ENCODE assay signal across 7 cellular contexts in genomic region chr17:1108810-1109605, GRCh38.
A peak's percentile ranks its signal among the peaks of the same experiment; 100 is the strongest.
DNase-seq lines count a peak whose midpoint lies in the region; ATAC-seq and FAIRE-seq lines count a peak whose summit lies in the region.

No MANE protein-coding gene starts in this region.

- peak overlapping the region; percentile 84 for H3K27ac ChIP-seq in KOPT-K1 (ENCODE audit: low read depth, low read length, poor library complexity, severe bottlenecking)

- DNase-seq in GM19239 (ENCODE audit: insufficient read length, low spot score) (peak; percentile 66), mesenteric fat pad (ENCODE audit: low spot score) (peak; percentile 92)
- DNase-seq in activated CD4-positive, alpha-beta T cell treated with anti-CD3 and anti-CD28 coated beads, Interleukin-2, amount 50 U/mL, for 48 hours = peak; percentile 66 to 72
- DNase-seq in effector CD4-positive, alpha-beta T cell = peak; percentile 57
- peak; percentile 74 for DNase-seq in stimulated activated CD8-positive, alpha-beta memory T cell treated with anti-CD3 and anti-CD28 coated beads, Interleukin-4, amount 100 ng/mL, for 48 hours

- H3K36me3 ChIP-seq in KOPT-K1 (ENCODE audit: insufficient read depth, low read length) = peaks cover 8% of the 10 kb centered on the region; the same call in 1 of the 2 replicates

- H3K9me3 ChIP-seq in KOPT-K1 (ENCODE audit: insufficient read depth, low read length, poor library complexity, severe bottlenecking) = no peaks in the 10 kb centered on the region

- ATAC-seq in GM18870 (IDR thresholded peaks at IDR 0.05; ENCODE audit: unreplicated experiment) = no peak

- FAIRE-seq in GM19239 (lab: Jason Lieb, UNC) = no peak
